Comparison of ENCODE assay signal across 27 cellular contexts in the genomic region with DNA sequence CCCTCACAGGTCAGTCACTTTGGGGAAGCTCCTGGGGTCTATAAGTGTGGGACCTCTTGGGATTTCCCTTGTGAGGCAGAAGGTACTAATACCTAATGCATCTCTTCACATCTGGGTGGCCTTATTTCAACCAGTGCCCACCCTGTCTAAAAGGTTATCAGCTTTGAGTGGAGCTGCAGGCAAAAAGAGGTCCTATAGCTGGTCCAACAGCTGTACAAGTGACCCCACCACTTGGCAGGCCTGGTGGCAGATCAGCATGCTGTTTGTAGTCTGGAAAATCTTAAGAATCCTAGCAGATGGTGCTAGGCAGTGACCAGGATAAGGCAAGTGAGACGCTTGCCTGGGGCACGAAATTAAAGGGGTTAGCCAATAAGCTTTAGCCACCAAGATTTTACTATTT. TPM values are rescaled to one million over a fixed set of nuclear protein-coding genes. Genes with fewer than 3 reads are reported as not detected.
"Had no signal": no experiment of that assay in that cellular context is flagged by ENCODE, and none has a peak within 500 bp of the region (broad histone marks: within the 10 kb centered on the region; RNA-seq: fewer than 3 reads in every experiment).

No MANE protein-coding gene starts in this region.

- H3K27ac Mint-ChIP-seq: activated CD4-positive, alpha-beta T cell treated with anti-CD3 and anti-CD28 coated beads, Interleukin-2, amount 10 ng/mL, durations not matched to agents 24 days and 14 days; activated CD8-positive, alpha-beta T cell treated with anti-CD3 and anti-CD28 coated beads, Interleukin-2, amount 10 ng/mL, durations not matched to agents 7 days and 5 days; activated T-cell treated with anti-CD3 and anti-CD28 coated beads, Interleukin-2, amount 50 U/mL, for 24 hours; activated T-helper 2 cell treated with anti-CD3 and anti-CD28 coated beads, Interferon-gamma antibody, Interleukin-2, Interleukin-4, amounts not matched to agents 10 μg/mL and 5 μg/mL and 100 μg/mL, durations not matched to agents 14 hours and 24 hours and 36 hours had no signal

- H3K4me3 Mint-ChIP-seq: activated CD4-positive, alpha-beta T cell treated with anti-CD3 and anti-CD28 coated beads, Interleukin-2, amount 10 ng/mL, durations not matched to agents 24 days and 14 days; activated CD8-positive, alpha-beta T cell treated with anti-CD3 and anti-CD28 coated beads, Interleukin-2, amount 10 ng/mL, durations not matched to agents 7 days and 5 days; activated naive CD4-positive, alpha-beta T cell treated with anti-CD3 and anti-CD28 coated beads, Interleukin-2, amount 50 U/mL, for 24 hours; activated T-cell treated with anti-CD3 and anti-CD28 coated beads, Interleukin-2, amount 50 U/mL, for 24 hours had no signal

- H3K4me1 ChIP-seq: adrenal gland had no signal

- DNase-seq: activated CD4-positive, alpha-beta T cell treated with anti-CD3 and anti-CD28 coated beads, Interleukin-2, amount 10 ng/mL, durations not matched to agents 24 days and 14 days; activated CD4-positive, alpha-beta T cell treated with anti-CD3 and anti-CD28 coated beads, Interleukin-2, amount 50 U/mL, for 48 hours; activated CD8-positive, alpha-beta T cell treated with anti-CD3 and anti-CD28 coated beads, Interleukin-2, amount 10 ng/mL, durations not matched to agents 7 days and 5 days; activated gamma-delta T cell; activated naive CD4-positive, alpha-beta T cell treated with Interleukin-2 at 50 U/mL for 16 hours; activated T-cell treated with anti-CD3 and anti-CD28 coated beads, Interleukin-2, amount 50 U/mL, for 24 hours; adrenal gland; anterior cingulate cortex; brain microvascular endothelial cell; central memory CD4-positive, alpha-beta T cell; NCI-H1048; NCI-H1105 treated with DMSO at 0.1 percent for 48 hours; NCI-H1436 treated with DMSO at 0.1 percent for 48 hours; NCI-H1694 treated with DMSO at 0.1 percent for 48 hours; NCI-H2029; NCI-H345; NCI-H524 treated with DMSO at 0.1 percent for 48 hours; NK-92 treated with Interleukin-12 subunit alpha and Interleukin-12 subunit beta, amount 100 ng/mL, for 24 hours; Right ventricle myocardium superior; SW 1271; T-helper 1 cell; T-helper 9 cell had no signal

- H3K27me3 Mint-ChIP-seq: activated naive CD4-positive, alpha-beta T cell treated with anti-CD3 and anti-CD28 coated beads, Interleukin-2, amount 50 U/mL, for 24 hours had no signal

- H3K4me3 ChIP-seq: adrenal gland had no signal

- H3K36me3 ChIP-seq: adrenal gland, brain microvascular endothelial cell had no signal

- H3K9me3 Mint-ChIP-seq: activated naive CD4-positive, alpha-beta T cell treated with anti-CD3 and anti-CD28 coated beads, Interleukin-2, amount 50 U/mL, for 24 hours had no signal

- H3K27ac ChIP-seq: adrenal gland, brain microvascular endothelial cell had no signal

- ATAC-seq: activated CD8-positive, alpha-beta T cell treated with anti-CD3 and anti-CD28 coated beads, Interleukin-2, amount 10 ng/mL, durations not matched to agents 7 days and 5 days had no signal

- H3K36me3 Mint-ChIP-seq: activated naive CD4-positive, alpha-beta T cell treated with anti-CD3 and anti-CD28 coated beads, Interleukin-2, amount 50 U/mL, for 24 hours had no signal

- H3K27me3 ChIP-seq: adrenal gland, brain microvascular endothelial cell had no signal

RNA-seq across cellular contexts. Expression of a gene that starts 51.6 kb away (rescaled TPM):
- total RNA-seq: activated CD4-positive, alpha-beta T cell treated with anti-CD3 and anti-CD28 coated beads, Interleukin-2, amount 10 ng/mL, durations not matched to agents 24 days and 14 days; activated CD8-positive, alpha-beta T cell treated with anti-CD3 and anti-CD28 coated beads, Interleukin-2, amount 10 ng/mL, durations not matched to agents 7 days and 5 days; activated T-helper 2 cell treated with anti-CD3 and anti-CD28 coated beads, Interferon-gamma antibody, Interleukin-2, Interleukin-4, amounts not matched to agents 10 μg/mL and 5 μg/mL and 100 μg/mL, durations not matched to agents 14 hours and 24 hours and 36 hours; adrenal gland; cerebellum; MCF 10A; NCI-H460; Right ventricle myocardium superior had no signal
- polyA plus RNA-seq: adrenal gland had no signal
